12 cellular contexts compared by ENCODE assay signal in the genomic region with DNA sequence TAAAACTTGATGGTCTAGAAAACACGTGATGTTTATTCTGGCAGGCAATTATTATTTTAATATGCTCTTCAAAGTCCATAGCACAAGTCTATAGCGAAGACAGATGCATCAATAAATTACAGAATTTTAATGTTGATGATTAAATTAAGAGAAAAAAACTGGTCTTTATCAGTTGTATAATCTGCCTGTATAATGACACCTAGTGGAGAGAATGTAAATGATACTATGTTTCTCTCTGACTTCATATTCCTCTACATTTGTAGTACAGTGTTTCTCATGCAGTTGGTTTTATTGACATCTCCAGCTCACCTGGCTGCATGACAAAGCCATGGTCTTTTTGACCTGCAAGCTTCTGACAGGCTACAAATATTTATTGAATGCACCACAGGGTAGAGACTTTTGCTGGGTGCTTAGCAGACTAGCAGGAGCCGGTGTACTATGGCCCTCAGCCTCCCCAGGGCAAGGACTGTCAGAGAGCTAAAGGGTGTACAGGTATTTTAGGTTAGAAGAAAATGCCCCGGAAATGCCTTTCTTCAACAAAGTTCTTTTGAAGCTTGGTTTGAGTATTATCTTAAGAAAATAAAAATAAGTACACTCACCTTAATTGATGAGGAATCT.
DNase-seq lines count a peak whose midpoint lies in the region; ATAC-seq and TF ChIP-seq lines count a peak whose summit lies in the region.
"Had no signal": no experiment of that assay in that cellular context is flagged by ENCODE, and none has a peak within 500 bp of the region (broad histone marks: within the 10 kb centered on the region; RNA-seq: fewer than 3 reads in every experiment).

No MANE protein-coding gene starts in this region.

- H3K4me3 ChIP-seq in HCT116 (replicated peaks in 1 of 2; ENCODE audit: low read depth in 1 of 2, low read length in 2 of 2) (no peak overlapping the region), kidney epithelial cell (ENCODE audit: low read depth, low read length) (no peak overlapping the region), MG63 (no peak overlapping the region)
- H3K4me3 ChIP-seq: skin epidermis, stomach had no signal

- no peaks in the 10 kb centered on the region for H3K4me1 ChIP-seq in HCT116 (ENCODE audit: control insufficient read depth in 1 of 2, insufficient read depth in 2 of 2, low read length in 2 of 2)
- H3K4me1 ChIP-seq: stomach had no signal

- no peak for TF ChIP-seq POLR2A in HCT116 (IDR thresholded peaks at IDR 0.05; ENCODE audit: borderline replicate concordance, extremely low read depth, insufficient read depth, insufficient read length)

- RAD21 ChIA-PET in HCT116 (lab: Charles Lee; ENCODE audit: low non-redundant PET in 1 of 2, low total read pairs in 2 of 2, uncharacterized antibody in 2 of 2, unreplicated experiment in 2 of 2), result no interaction called here

- no peaks in the 10 kb centered on the region for H4K20me1 ChIP-seq in HCT116 (ENCODE audit: insufficient read depth)

- intact Hi-C loops in HCT116 (cut with micrococcal nuclease), result no loop called here

- no peaks in the 10 kb centered on the region for H3K79me2 ChIP-seq in HCT116 (ENCODE audit: insufficient read depth, low read length)

- DNase-seq in COLO829 (ENCODE audit: low spot score) (peak; percentile 52), HCT116 (ENCODE audit: low read depth, low spot score) (no peak), SW480 (ENCODE audit: low spot score) (peak; percentile 40), kidney epithelial cell (ENCODE audit: low read depth) (no peak), NCI-H510A treated with DMSO at 0.1 percent for 48 hours (lab: John Stamatoyannopoulos, UW) (no peak), MG63 (no peak)
- no peak for DNase-seq in activated CD4-positive, CD25-positive, alpha-beta regulatory T cell treated with anti-CD3 and anti-CD28 coated beads, Interleukin-2, amount 50 U/mL, for 72 hours
- DNase-seq: cerebellar nuclear complex, NCI-H1930, stomach had no signal

- H3K9me3 ChIP-seq in HCT116 (ENCODE audit: control insufficient read depth in 1 of 2, insufficient read depth in 1 of 2, low read depth in 1 of 2, low read length in 2 of 2) (no peaks in the 10 kb centered on the region), MG63 (no peaks in the 10 kb centered on the region)
- H3K9me3 ChIP-seq: stomach had no signal

- H3K4me2 ChIP-seq in HCT116 (ENCODE audit: low read length), result no peak overlapping the region

- POLR2A ChIA-PET in HCT116 (lab: Charles Lee), result no interaction called here

- H3K27me3 ChIP-seq in HCT116 (ENCODE audit: insufficient read depth, low read length) (peaks cover 19% of the 10 kb centered on the region), kidney epithelial cell (ENCODE audit: control insufficient read depth, insufficient read depth, low read length) (no peaks in the 10 kb centered on the region), MG63 (no peaks in the 10 kb centered on the region)
- H3K27me3 ChIP-seq: stomach had no signal

- ATAC-seq in HCT116 (peak; percentile 78), GM21576 (IDR thresholded peaks at IDR 0.05; ENCODE audit: unreplicated experiment) (no peak)

- no peaks in the 10 kb centered on the region for H3K9me2 ChIP-seq in HCT116 (ENCODE audit: insufficient read depth)

- BruUV-seq in HCT116 (replicated peaks; lab: Mats Ljungman, UMichigan), result no TSS peak

- no peak for TF ChIP-seq RAD21 in HCT116 (IDR thresholded peaks at IDR 0.05; ENCODE audit: low read depth)

- H3K36me3 ChIP-seq in HCT116 (ENCODE audit: control insufficient read depth in 1 of 2, insufficient read depth in 2 of 2, low read length in 2 of 2) (no peaks in the 10 kb centered on the region), kidney epithelial cell (ENCODE audit: control insufficient read depth, insufficient read depth, low read length) (no peaks in the 10 kb centered on the region), MG63 (no peaks in the 10 kb centered on the region)
- H3K36me3 ChIP-seq: stomach had no signal

- TF ChIP-seq CTCF in HCT116 (IDR thresholded peaks at IDR 0.05 in 2 of 3, conservative IDR thresholded peaks at IDR 0.05 in 1 of 3; ENCODE audit: borderline replicate concordance in 1 of 3, insufficient read depth in 1 of 3, low read depth in 2 of 3, low read length in 2 of 3) (peak in 2 of 3 experiments; percentile 33 to 68; a peak in 3 of 6 replicates), kidney epithelial cell (IDR thresholded peaks at IDR 0.05; ENCODE audit: insufficient read depth, low read length, poor library complexity, severe bottlenecking) (peak; percentile 39)

- CTCF ChIA-PET in HCT116 (lab: Charles Lee), result no interaction called here

- no peak overlapping the region for H3K9ac ChIP-seq in HCT116 (ENCODE audit: low read length)

- no peak overlapping the region for H3K27ac ChIP-seq in HCT116 (ENCODE audit: low read depth, low read length)
- H3K27ac ChIP-seq: skin epidermis, stomach had no signal

- H2AFZ ChIP-seq in HCT116 (ENCODE audit: low read depth, low read length, poor library complexity, severe bottlenecking), result no peak overlapping the region

TF ChIP-seq in HCT116, 20 proteins besides CTCF, POLR2A, EP300 and RAD21:
- TF ChIP-seq FOSL1 (IDR thresholded peaks at IDR 0.05; ENCODE audit: low read depth), result no peak
- TF ChIP-seq, protein P1, sequence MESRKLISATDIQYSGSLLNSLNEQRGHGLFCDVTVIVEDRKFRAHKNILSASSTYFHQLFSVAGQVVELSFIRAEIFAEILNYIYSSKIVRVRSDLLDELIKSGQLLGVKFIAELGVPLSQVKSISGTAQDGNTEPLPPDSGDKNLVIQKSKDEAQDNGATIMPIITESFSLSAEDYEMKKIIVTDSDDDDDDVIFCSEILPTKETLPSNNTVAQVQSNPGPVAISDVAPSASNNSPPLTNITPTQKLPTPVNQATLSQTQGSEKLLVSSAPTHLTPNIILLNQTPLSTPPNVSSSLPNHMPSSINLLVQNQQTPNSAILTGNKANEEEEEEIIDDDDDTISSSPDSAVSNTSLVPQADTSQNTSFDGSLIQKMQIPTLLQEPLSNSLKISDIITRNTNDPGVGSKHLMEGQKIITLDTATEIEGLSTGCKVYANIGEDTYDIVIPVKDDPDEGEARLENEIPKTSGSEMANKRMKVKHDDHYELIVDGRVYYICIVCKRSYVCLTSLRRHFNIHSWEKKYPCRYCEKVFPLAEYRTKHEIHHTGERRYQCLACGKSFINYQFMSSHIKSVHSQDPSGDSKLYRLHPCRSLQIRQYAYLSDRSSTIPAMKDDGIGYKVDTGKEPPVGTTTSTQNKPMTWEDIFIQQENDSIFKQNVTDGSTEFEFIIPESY (IDR thresholded peaks at IDR 0.05; ENCODE audit: extremely low read depth, insufficient replicate concordance, low read length), result no peak
- TF ChIP-seq ATF3 (IDR thresholded peaks at IDR 0.05), result no peak
- TF ChIP-seq ZFX (IDR thresholded peaks at IDR 0.05), result no peak
- no peak for TF ChIP-seq REST (IDR thresholded peaks at IDR 0.05; ENCODE audit: low read depth)

Comparison
In these comparisons a context has a peak if more than half of its experiments do, and no peak if none do; other contexts are left out.
1. DNase-seq: peak in COLO829 (single experiment) and SW480 (single experiment); none in HCT116 (single experiment), kidney epithelial cell (single experiment), NCI-H510A treated with DMSO at 0.1 percent for 48 hours (single experiment), activated CD4-positive, CD25-positive, alpha-beta regulatory T cell treated with anti-CD3 and anti-CD28 coated beads, Interleukin-2, amount 50 U/mL, for 72 hours (single experiment) and MG63 (single experiment).